ENCODE assay signal across 11 cellular contexts in the genomic region with DNA sequence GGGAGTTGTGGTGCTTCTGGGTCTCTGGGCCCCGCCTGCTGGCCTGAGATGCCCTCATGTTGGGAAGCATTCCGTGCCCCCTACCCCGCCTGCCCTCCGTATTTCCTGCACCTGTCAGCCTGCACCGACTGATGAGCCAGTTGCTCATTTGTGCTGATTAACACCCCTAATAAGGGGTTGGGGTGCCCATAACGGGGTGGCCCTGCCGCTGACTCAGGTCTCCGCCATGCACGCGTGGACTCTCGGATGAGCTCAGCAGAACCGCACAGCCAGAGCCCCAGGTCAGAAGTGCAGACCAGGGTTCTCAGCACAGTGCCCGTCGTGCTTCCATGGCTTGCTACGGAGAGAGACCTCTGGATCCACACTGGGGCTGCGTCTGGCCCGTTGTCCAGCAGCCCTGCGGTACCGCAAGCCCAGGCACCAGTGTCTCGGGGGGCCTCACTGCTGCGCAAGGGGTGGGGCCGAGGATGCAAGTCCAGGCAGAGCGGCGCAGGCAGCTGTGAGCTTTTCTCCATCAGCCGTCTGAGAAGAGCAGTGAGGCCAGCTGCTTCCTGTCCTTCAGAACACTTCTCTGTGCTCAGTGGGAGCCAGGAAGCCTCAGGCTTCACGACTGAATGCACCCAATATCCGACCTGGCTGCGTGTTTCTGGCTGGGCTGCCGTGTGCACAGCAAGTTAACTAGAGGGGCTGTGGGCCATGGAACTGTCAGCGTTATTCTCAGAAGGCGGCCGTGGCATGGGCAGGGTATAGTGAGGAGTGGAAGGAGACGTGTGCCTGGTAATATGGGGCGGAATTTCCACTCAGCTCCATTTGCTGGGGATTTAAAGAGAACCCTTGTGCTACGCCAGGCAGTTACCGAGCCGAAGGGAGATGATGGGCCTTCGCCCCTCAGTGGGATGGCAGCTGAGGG. TPM values are rescaled to one million over a fixed set of nuclear protein-coding genes. Genes with fewer than 3 reads are reported as not detected.
DNase-seq lines count a peak whose midpoint lies in the region; ATAC-seq, FAIRE-seq and TF ChIP-seq lines count a peak whose summit lies in the region.
"Had no signal": no experiment of that assay in that cellular context is flagged by ENCODE, and none has a peak within 500 bp of the region (broad histone marks: within the 10 kb centered on the region; RNA-seq: fewer than 3 reads in every experiment).

No MANE protein-coding gene starts in this region.

- H3K36me3 Mint-ChIP-seq in IgD-negative memory B cell = peaks cover 2% of the 10 kb centered on the region
- peaks cover 50% of the 10 kb centered on the region for H3K36me3 Mint-ChIP-seq in activated B cell treated with CpG ODN at 0.5 μM for 24 hours (ENCODE audit: low read depth)

- H3K27me3 Mint-ChIP-seq in IgD-negative memory B cell = no peaks in the 10 kb centered on the region
- no peaks in the 10 kb centered on the region for H3K27me3 Mint-ChIP-seq in activated B cell treated with CpG ODN at 0.5 μM for 24 hours

- CTCF ChIA-PET in activated B cell treated with CpG ODN at 0.5 μM for 24 hours (lab: Charles Lee) = interaction anchor here (0.6 kb wide), 1 partner anchor 77 kb away, joined by 3 read pairs; no protein-coding TSS in a partner anchor

- ATAC-seq in GM19452 (IDR thresholded peaks at IDR 0.05; ENCODE audit: unreplicated experiment) (peak; percentile 69), activated B cell treated with CpG ODN at 0.5 μM for 24 hours (ENCODE audit: low read depth) (peak; percentile 83)
- ATAC-seq: CD8-positive, alpha-beta T cell had no signal

- 0 out of 2 replicates have a peak overlapping the region, but pooled peaks have one; percentile 1 for H3K27ac ChIP-seq in C4-2B

- TF ChIP-seq CTCF in C4-2B (conservative IDR thresholded peaks at IDR 0.05) (no peak), activated B cell treated with CpG ODN at 0.5 μM for 24 hours (IDR thresholded peaks at IDR 0.05) (no peak), D721Med (IDR thresholded peaks at IDR 0.05; ENCODE audit: insufficient read depth, missing control alignments) (no peak)

- DNase-seq in activated B cell treated with CpG ODN at 0.5 μM for 24 hours (no peak), D721Med (ENCODE audit: insufficient read length, low spot score) (no peak), SW480 (ENCODE audit: low spot score) (no peak), medulla oblongata (ENCODE audit: extremely low spot score) (no peak), GF-D8 (lab: John Stamatoyannopoulos, UW) (no peak)
- DNase-seq: activated CD4-positive, alpha-beta T cell treated with anti-CD3 and anti-CD28 coated beads, Interleukin-2, amount 50 U/mL, for 1 hour; CD8-positive, alpha-beta T cell had no signal

- intact Hi-C loops in activated B cell treated with CpG ODN at 0.5 μM for 24 hours (cut with micrococcal nuclease) = loop anchor here (5.0 kb wide), 1 partner anchor 36 kb away; a partner anchor contains a TSS

- POLR2A ChIA-PET in activated B cell treated with CpG ODN at 0.5 μM for 24 hours (lab: Charles Lee) = interaction anchor here (1.0 kb wide), 1 partner anchor 36 kb away, joined by 3 read pairs; no protein-coding TSS in a partner anchor

- no peak for FAIRE-seq in D721Med (lab: Jason Lieb, UNC)

- peak overlapping the region in 3 of 4 donors; percentile 29 to 82 (median 58) for H3K4me3 Mint-ChIP-seq in IgD-negative memory B cell
- H3K4me3 Mint-ChIP-seq in activated B cell treated with CpG ODN at 0.5 μM for 24 hours = peak overlapping the region; percentile 75
- H3K4me3 Mint-ChIP-seq: CD8-positive, alpha-beta T cell had no signal

- peak overlapping the region in 2 of 3 donors; percentile 23 to 80 for H3K27ac Mint-ChIP-seq in IgD-negative memory B cell
- H3K27ac Mint-ChIP-seq in activated B cell treated with CpG ODN at 0.5 μM for 24 hours = peak overlapping the region; percentile 21
- H3K27ac Mint-ChIP-seq: CD8-positive, alpha-beta T cell had no signal

- H3K9me3 Mint-ChIP-seq in IgD-negative memory B cell = no peaks in the 10 kb centered on the region
- H3K9me3 Mint-ChIP-seq in activated B cell treated with CpG ODN at 0.5 μM for 24 hours = no peaks in the 10 kb centered on the region
- H3K9me3 Mint-ChIP-seq: CD8-positive, alpha-beta T cell had no signal

- H3K4me1 Mint-ChIP-seq in IgD-negative memory B cell (peaks cover 12 to 28% (median 25%) of the 10 kb centered on the region in 3 donors), activated B cell treated with CpG ODN at 0.5 μM for 24 hours (peaks cover 33% of the 10 kb centered on the region)

RNA-seq across cellular contexts. Expression of a gene that starts 18.6 kb away (rescaled TPM):
- polyA plus RNA-seq in IgD-negative memory B cell = 26.2 TPM
- 40.8 and 46.8 TPM in 2 replicates for total RNA-seq in activated B cell treated with CpG ODN at 0.5 μM for 24 hours

RNA-seq across cellular contexts. Expression of a gene that starts 18.6 kb away (rescaled TPM):
- not detected for polyA plus RNA-seq in IgD-negative memory B cell
- total RNA-seq in activated B cell treated with CpG ODN at 0.5 μM for 24 hours = not detected in 2 replicates
- total RNA-seq: CD8-positive, alpha-beta T cell; RPMI7951 had no signal

RNA-seq across cellular contexts. Expression of a gene that starts 36.9 kb away (rescaled TPM):
- 25.6 TPM for polyA plus RNA-seq in IgD-negative memory B cell
- total RNA-seq in activated B cell treated with CpG ODN at 0.5 μM for 24 hours = 40.3 and 43.0 TPM in 2 replicates

RNA-seq across cellular contexts. Expression of a gene that starts 57.9 kb away (rescaled TPM):
- polyA plus RNA-seq in IgD-negative memory B cell = 1.4 TPM
- total RNA-seq in activated B cell treated with CpG ODN at 0.5 μM for 24 hours = 9.0 and 9.1 TPM in 2 replicates

RNA-seq across cellular contexts. Expression of a gene that starts 58.2 kb away (rescaled TPM):
- 428 TPM for polyA plus RNA-seq in IgD-negative memory B cell
- 241 and 260 TPM in 2 replicates for total RNA-seq in activated B cell treated with CpG ODN at 0.5 μM for 24 hours
